In the genomic region with DNA sequence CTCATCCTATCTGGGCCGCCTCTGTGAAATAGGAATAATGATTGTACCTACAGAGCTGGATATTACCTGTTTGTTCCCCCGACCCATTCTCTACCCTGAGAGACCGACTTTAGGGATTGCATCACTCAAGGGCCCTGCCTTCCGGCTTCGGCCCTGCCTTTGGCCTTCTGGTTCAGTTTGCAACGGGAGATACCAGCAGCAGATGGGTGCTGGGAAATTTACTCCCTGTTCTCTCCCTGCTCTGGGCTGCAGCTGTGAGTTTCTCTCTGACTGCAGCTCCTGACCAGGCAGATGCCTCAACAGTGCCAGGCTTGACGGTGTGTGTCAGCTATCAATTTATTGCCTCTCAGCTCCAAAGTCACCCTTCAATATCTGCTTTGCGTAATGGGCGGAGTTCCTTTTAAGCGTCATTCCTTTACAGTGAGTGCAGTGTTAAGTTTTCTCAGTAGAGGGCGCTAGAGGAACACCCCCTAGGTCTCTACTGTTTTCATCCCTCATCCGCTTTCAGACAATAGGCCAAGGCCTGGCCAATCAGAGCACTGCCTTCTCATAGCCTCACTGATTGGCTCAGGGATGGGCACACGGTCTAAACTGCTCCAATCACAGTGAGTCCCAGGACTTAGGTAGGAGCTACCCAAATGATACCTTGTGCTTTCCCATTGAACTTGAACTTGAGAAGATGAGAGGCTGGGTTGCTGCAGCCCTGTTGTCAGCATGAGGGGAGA, we compare ENCODE assay signal across 8 cellular contexts. TPM values are rescaled to one million over a fixed set of nuclear protein-coding genes. Genes with fewer than 3 reads are reported as not detected.
DNase-seq lines count a peak whose midpoint lies in the region; ATAC-seq and TF ChIP-seq lines count a peak whose summit lies in the region.

No MANE protein-coding gene starts in this region.

- peak; percentile 75 for ATAC-seq in GM18867 (IDR thresholded peaks at IDR 0.05; ENCODE audit: unreplicated experiment)

- no peaks in the 10 kb centered on the region for H3K79me2 ChIP-seq in mammary epithelial cell (ENCODE audit: insufficient read depth, low read length)

- intact Hi-C loops in mammary epithelial cell (cut with micrococcal nuclease), result loop anchor here (1.0 kb wide), 1 partner anchor 313 kb away; no protein-coding TSS in a partner anchor

- in situ Hi-C loops in KBM-7 (cut with MboI; ENCODE audit: low pct_unique_long_range_greater_than_20kb, low sequenced_read_pairs) (loop anchor here (25.0 kb wide), 1 partner anchor 319 kb away; no protein-coding TSS in a partner anchor), mammary epithelial cell (cut with MboI; ENCODE audit: low sequenced_read_pairs in 2 of 2) (loop anchor here in 1 of 2 donors (25.0 kb wide), 1 partner anchor 594 kb away; no protein-coding TSS in a partner anchor)

- dilution Hi-C loops in mammary epithelial cell (cut with HindIII; ENCODE audit: low sequenced_read_pairs), result loop anchor here (5.0 to 25.0 kb wide), 2 partner anchors 334 to 594 kb away; no protein-coding TSS in a partner anchor

- H3K27ac ChIP-seq in C4-2B, result no peak overlapping the region
- H3K27ac ChIP-seq in mammary epithelial cell (ENCODE audit: insufficient read depth, low read depth, low read length), result peak overlapping the region; percentile 60
- peak overlapping the region; percentile 68 for H3K27ac ChIP-seq in thymus (ENCODE audit: low read depth)

- H4K20me1 ChIP-seq in mammary epithelial cell (ENCODE audit: insufficient read depth, low read length), result no peaks in the 10 kb centered on the region

- CTCF ChIA-PET in mammary epithelial cell (lab: Charles Lee; ENCODE audit: low non-redundant PET), result interaction anchor here (0.5 to 0.9 kb wide), 3 partner anchors 22 to 628 kb away, joined by 4 to 13 read pairs (median 8); no protein-coding TSS in a partner anchor

- WGBS in mammary epithelial cell (ENCODE audit: low coverage, missing lambda C conversion rate), result 31% methylated on average over 12 of the region's 13 CpGs
- 45% methylated on average over 13 of the region's 13 CpGs for WGBS in thymus

- peak; percentile 90 for DNase-seq in KBM-7
- DNase-seq in RKO (ENCODE audit: low spot score), result peak; percentile 84
- peak; percentile 79 for DNase-seq in mammary epithelial cell
- peak; percentile 79 for DNase-seq in left kidney (ENCODE audit: low read depth, low spot score)
- DNase-seq in globus pallidus (ENCODE audit: low spot score), result no peak

- no peak overlapping the region for H3K9ac ChIP-seq in mammary epithelial cell (ENCODE audit: insufficient read depth, low read length)

- no peaks in the 10 kb centered on the region for H3K27me3 ChIP-seq in mammary epithelial cell (ENCODE audit: insufficient read depth, low read length)
- H3K27me3 ChIP-seq in thymus (ENCODE audit: control insufficient read depth, insufficient read depth), result no peaks in the 10 kb centered on the region

- no peaks in the 10 kb centered on the region for H3K36me3 ChIP-seq in mammary epithelial cell (ENCODE audit: insufficient read depth, low read length)
- H3K36me3 ChIP-seq in thymus (ENCODE audit: control insufficient read depth, insufficient read depth), result no peaks in the 10 kb centered on the region

- BruUV-seq in mammary epithelial cell (replicated peaks; lab: Mats Ljungman, UMichigan), result no TSS peak

- H3K9me3 ChIP-seq in mammary epithelial cell (replicated peaks; ENCODE audit: insufficient read depth, low read length) (no peaks in the 10 kb centered on the region), thymus (ENCODE audit: control insufficient read depth) (peaks cover 2% of the 10 kb centered on the region)

- peak overlapping the region; percentile 87 for H2AFZ ChIP-seq in mammary epithelial cell (ENCODE audit: low read depth, low read length)

- peak; percentile 88 for TF ChIP-seq CTCF in C4-2B (conservative IDR thresholded peaks at IDR 0.05)
- peak; percentile 79 to 81 for TF ChIP-seq CTCF in mammary epithelial cell (conservative IDR thresholded peaks at IDR 0.05 in 1 of 2, IDR thresholded peaks at IDR 0.05 in 1 of 2; ENCODE audit: extremely low read depth in 1 of 2, insufficient read depth in 1 of 2, low read depth in 1 of 2, low read length in 2 of 2)

- peaks cover 29% of the 10 kb centered on the region for H3K4me1 ChIP-seq in mammary epithelial cell (ENCODE audit: insufficient read depth, low read length)
- H3K4me1 ChIP-seq in thymus (ENCODE audit: control insufficient read depth, insufficient read depth, low read length), result no peaks in the 10 kb centered on the region

- peak overlapping the region; percentile 54 for H3K4me2 ChIP-seq in mammary epithelial cell (ENCODE audit: insufficient read depth, low read depth, low read length)

- no peak overlapping the region for H3K4me3 ChIP-seq in mammary epithelial cell (replicated peaks in 1 of 3; ENCODE audit: insufficient read depth in 1 of 3, low read depth in 2 of 3, low read length in 3 of 3)
- H3K4me3 ChIP-seq in thymus (ENCODE audit: low read length), result no peak overlapping the region

RNA-seq across cellular contexts. Expression of a gene that starts 30.0 kb away (rescaled TPM):
- total RNA-seq in mammary epithelial cell, result 10 to 100 TPM; 43.9 to 53.0 TPM
- polyA plus RNA-seq in mammary epithelial cell, result 19.2 TPM
- polyA minus RNA-seq in mammary epithelial cell, result 19.2 TPM
- 0.71 TPM for polyA plus RNA-seq in thymus

RNA-seq across cellular contexts. Expression of a gene that starts 34.3 kb away (rescaled TPM):
- total RNA-seq in mammary epithelial cell, result 10 to 100 TPM in 1 of 2 donors, 1 to 10 TPM in 1; 7.2 to 10.8 TPM
- polyA plus RNA-seq in mammary epithelial cell (6.8 TPM), thymus (3.7 TPM)
- polyA minus RNA-seq in mammary epithelial cell, result 4.8 TPM

RNA-seq across cellular contexts. Expression of a gene that starts 34.6 kb away (rescaled TPM):
- total RNA-seq in mammary epithelial cell, result 10 to 100 TPM; 63.5 to 63.9 TPM
- 71.9 TPM for polyA plus RNA-seq in mammary epithelial cell
- polyA minus RNA-seq in mammary epithelial cell, result 14.3 TPM
- polyA plus RNA-seq in thymus, result 80.9 TPM

Comparison
In these comparisons a context has a peak if more than half of its experiments do, and no peak if none do; other contexts are left out.
1. RNA of a gene that starts 30.0 kb away (polyA plus RNA-seq): 19.2 TPM in mammary epithelial cell (single experiment); 0.71 TPM in thymus (single experiment); every median in the first group is over 10 times any median in the second.